In the genomic region with DNA sequence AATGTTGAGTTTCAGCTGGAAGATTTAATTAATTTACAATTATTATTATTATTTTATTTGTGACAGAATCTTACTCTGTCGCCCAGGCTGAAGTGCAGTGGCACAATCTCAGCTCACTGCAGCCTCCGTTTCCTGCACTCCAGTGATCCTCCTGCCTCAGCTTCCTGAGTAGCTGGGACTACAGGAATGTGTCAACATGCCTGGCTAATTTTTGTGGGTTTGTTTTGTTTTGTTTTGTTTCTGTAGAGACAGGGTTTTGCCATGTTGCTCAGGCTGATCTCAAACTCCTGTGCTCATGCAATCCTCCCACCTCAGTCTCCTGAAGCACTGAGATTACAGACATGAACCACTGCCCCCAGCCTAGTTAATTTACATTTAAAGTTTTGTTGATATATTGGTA, we compare ENCODE assay signal across 19 cellular contexts.
DNase-seq lines count a peak whose midpoint lies in the region; ATAC-seq and TF ChIP-seq lines count a peak whose summit lies in the region.
"Had no signal": no experiment of that assay in that cellular context is flagged by ENCODE, and none has a peak within 500 bp of the region (broad histone marks: within the 10 kb centered on the region; RNA-seq: fewer than 3 reads in every experiment).

No MANE protein-coding gene starts in this region.

- no peak overlapping the region for H3K9ac ChIP-seq in mesenchymal stem cell (ENCODE audit: low read length)

- no peak overlapping the region for H3K4me3 Mint-ChIP-seq in endothelial cell (ENCODE audit: unreplicated experiment)
- H3K4me3 Mint-ChIP-seq: activated CD4-positive, alpha-beta T cell treated with anti-CD3 and anti-CD28 coated beads, Interleukin-2, amount 10 ng/mL, durations not matched to agents 7 days and 5 days had no signal

- H3K79me1 ChIP-seq in mesenchymal stem cell (replicated peaks; ENCODE audit: low read length, poor library complexity, severe bottlenecking), result no peaks in the 10 kb centered on the region

- peak; percentile 49 for DNase-seq in ELF-1 (ENCODE audit: low read depth, low spot score)
- peak; percentile 5 for DNase-seq in OCI-M1 (lab: John Stamatoyannopoulos, UW)
- DNase-seq in endothelial cell (ENCODE audit: low spot score), result peak; percentile 50
- DNase-seq in mesenchymal stem cell, result peak; percentile 92
- DNase-seq in coronary artery (ENCODE audit: low spot score), result no peak
- DNase-seq in osteoblast (ENCODE audit: insufficient read length, low spot score, missing footprints), result no peak
- DNase-seq: activated CD4-positive, alpha-beta T cell treated with anti-CD3 and anti-CD28 coated beads, Interleukin-2, amount 10 ng/mL, durations not matched to agents 7 days and 5 days; activated T-cell treated with anti-CD3 and anti-CD28 coated beads, Interleukin-2, amount 50 U/mL, for 48 hours; adrenal gland; effector CD8-positive, alpha-beta T cell; glutamatergic neuron; NCI-H1930; NCI-H69; stimulated activated CD8-positive, alpha-beta memory T cell treated with anti-CD3 and anti-CD28 coated beads, Interleukin-4, amount 100 ng/mL, for 48 hours; T-helper 2 cell had no signal

- no peak overlapping the region for H2AK5ac ChIP-seq in mesenchymal stem cell (ENCODE audit: low read length, severe bottlenecking)

- no peaks in the 10 kb centered on the region for H4K20me1 ChIP-seq in osteoblast (ENCODE audit: insufficient read depth, low read length)

- H3K27ac Mint-ChIP-seq in endothelial cell (ENCODE audit: unreplicated experiment), result peak overlapping the region; percentile 94
- H3K27ac Mint-ChIP-seq: activated CD4-positive, alpha-beta T cell treated with anti-CD3 and anti-CD28 coated beads, Interleukin-2, amount 10 ng/mL, durations not matched to agents 7 days and 5 days had no signal

- 37% methylated on average over 2 of the region's 2 CpGs for WGBS in mesenchymal stem cell

- peaks cover 18% of the 10 kb centered on the region for H3K4me1 Mint-ChIP-seq in endothelial cell (ENCODE audit: unreplicated experiment)
- H3K4me1 Mint-ChIP-seq: activated CD4-positive, alpha-beta T cell treated with anti-CD3 and anti-CD28 coated beads, Interleukin-2, amount 10 ng/mL, durations not matched to agents 7 days and 5 days had no signal

- no peak overlapping the region for H2BK12ac ChIP-seq in mesenchymal stem cell (ENCODE audit: low read length in 2 of 2)

- no peak for ATAC-seq in HG02642 (IDR thresholded peaks at IDR 0.05; ENCODE audit: poor library complexity, unreplicated experiment)
- ATAC-seq in HG03460 (IDR thresholded peaks at IDR 0.05; ENCODE audit: unreplicated experiment), result no peak

- no peaks in the 10 kb centered on the region for H3K9me3 Mint-ChIP-seq in endothelial cell (ENCODE audit: unreplicated experiment)
- H3K9me3 Mint-ChIP-seq: activated CD4-positive, alpha-beta T cell treated with anti-CD3 and anti-CD28 coated beads, Interleukin-2, amount 10 ng/mL, durations not matched to agents 7 days and 5 days had no signal

- H2BK120ac ChIP-seq in mesenchymal stem cell (ENCODE audit: low read depth, low read length), result no peak overlapping the region

- no peaks in the 10 kb centered on the region for H3K36me3 Mint-ChIP-seq in endothelial cell (ENCODE audit: low read depth, unreplicated experiment)

- no peak overlapping the region for H3K18ac ChIP-seq in mesenchymal stem cell (ENCODE audit: low read depth in 1 of 2, low read length in 2 of 2)

- no peak overlapping the region for H2BK5ac ChIP-seq in mesenchymal stem cell (ENCODE audit: low read depth, low read length, poor library complexity, severe bottlenecking)

- no peaks in the 10 kb centered on the region for H3K27me3 ChIP-seq in mesenchymal stem cell (ENCODE audit: control insufficient read depth in 1 of 2, insufficient read depth in 1 of 2, low read length in 2 of 2)
- no peaks in the 10 kb centered on the region for H3K27me3 ChIP-seq in osteoblast (ENCODE audit: insufficient read depth, low read length)
- H3K27me3 ChIP-seq: adrenal gland, tibial nerve had no signal

- H3K14ac ChIP-seq in mesenchymal stem cell (ENCODE audit: low read length in 2 of 2), result no peak overlapping the region

- TF ChIP-seq CTCF in endothelial cell (IDR thresholded peaks at IDR 0.05; ENCODE audit: unreplicated experiment) (no peak), coronary artery (IDR thresholded peaks at IDR 0.05) (no peak), osteoblast (IDR thresholded peaks at IDR 0.05; ENCODE audit: extremely low read depth, low read depth, low read length) (no peak)

- no peak overlapping the region for H2BK15ac ChIP-seq in mesenchymal stem cell (ENCODE audit: low read depth, poor library complexity, severe bottlenecking)

- H3K27me3 Mint-ChIP-seq in endothelial cell (ENCODE audit: unreplicated experiment), result peaks cover 5% of the 10 kb centered on the region
- H3K27me3 Mint-ChIP-seq: activated CD4-positive, alpha-beta T cell treated with anti-CD3 and anti-CD28 coated beads, Interleukin-2, amount 10 ng/mL, durations not matched to agents 7 days and 5 days had no signal

- H3K9me3 ChIP-seq in mesenchymal stem cell (ENCODE audit: control insufficient read depth, low read length) (no peaks in the 10 kb centered on the region), osteoblast (ENCODE audit: low read depth, low read length) (no peaks in the 10 kb centered on the region)
- H3K9me3 ChIP-seq: adrenal gland, tibial nerve had no signal

- no peak overlapping the region for H3K23ac ChIP-seq in mesenchymal stem cell (ENCODE audit: low read length in 2 of 2)

- H3K27ac ChIP-seq in mesenchymal stem cell (ENCODE audit: low read length, poor library complexity, severe bottlenecking) (no peak overlapping the region), coronary artery (no peak overlapping the region), osteoblast (ENCODE audit: low read depth, low read length) (no peak overlapping the region)
- H3K27ac ChIP-seq: adrenal gland, RWPE1, tibial nerve had no signal

- no peaks in the 10 kb centered on the region for H3K4me1 ChIP-seq in mesenchymal stem cell (ENCODE audit: control insufficient read depth, insufficient read depth, low read depth, low read length)
- no peaks in the 10 kb centered on the region for H3K4me1 ChIP-seq in osteoblast (ENCODE audit: insufficient read depth, low read length)
- H3K4me1 ChIP-seq: adrenal gland had no signal

- H3K4ac ChIP-seq in mesenchymal stem cell (ENCODE audit: low read depth in 1 of 2, low read length in 2 of 2), result no peak overlapping the region

- H3K4me2 ChIP-seq in mesenchymal stem cell (ENCODE audit: low read length, poor library complexity, severe bottlenecking) (no peak overlapping the region), osteoblast (ENCODE audit: insufficient read depth, low read length) (no peak overlapping the region)

- H4K91ac ChIP-seq in mesenchymal stem cell (ENCODE audit: low read length), result no peak overlapping the region

- H3K36me3 ChIP-seq in mesenchymal stem cell (ENCODE audit: control insufficient read depth in 1 of 2, insufficient read depth in 2 of 2, low read depth in 1 of 2, low read length in 2 of 2), result no peaks in the 10 kb centered on the region
- no peaks in the 10 kb centered on the region for H3K36me3 ChIP-seq in osteoblast (ENCODE audit: insufficient read depth, low read length)
- H3K36me3 ChIP-seq: adrenal gland, tibial nerve had no signal

- H3K79me2 ChIP-seq in osteoblast (ENCODE audit: insufficient read depth, low read length), result no peaks in the 10 kb centered on the region

- no peak overlapping the region for H3K4me3 ChIP-seq in mesenchymal stem cell (ENCODE audit: insufficient read depth in 1 of 2, low read depth in 1 of 2, low read length in 2 of 2)
- H3K4me3 ChIP-seq in coronary artery, result no peak overlapping the region
- no peak overlapping the region for H3K4me3 ChIP-seq in osteoblast (ENCODE audit: insufficient read depth, low read length)
- H3K4me3 ChIP-seq: adrenal gland, tibial nerve had no signal

- no peak overlapping the region for H2AFZ ChIP-seq in mesenchymal stem cell (ENCODE audit: low read depth, low read length)
- H2AFZ ChIP-seq in osteoblast (ENCODE audit: low read length), result no peak overlapping the region

- H4K8ac ChIP-seq in mesenchymal stem cell (ENCODE audit: low read length), result no peak overlapping the region

Comparison
In these comparisons a context has a peak if more than half of its experiments do, and no peak if none do; other contexts are left out.
1. DNase-seq: peak in ELF-1 (single experiment), OCI-M1 (single experiment), endothelial cell (single experiment) and mesenchymal stem cell (single experiment); none in coronary artery (single experiment) and osteoblast (single experiment).